In genomic region chr7:50711271-50712175, GRCh38 we compare ENCODE assay signal across 12 cellular contexts.
DNase-seq lines count a peak whose midpoint lies in the region; ATAC-seq and TF ChIP-seq lines count a peak whose summit lies in the region.
"Had no signal": no experiment of that assay in that cellular context is flagged by ENCODE, and none has a peak within 500 bp of the region (broad histone marks: within the 10 kb centered on the region; RNA-seq: fewer than 3 reads in every experiment).

No MANE protein-coding gene starts in this region.

- H3K27ac ChIP-seq in left ventricle myocardium inferior (replicated peaks) (no peak overlapping the region), dorsolateral prefrontal cortex (peak overlapping the region in 2 of 59 donors; percentile 10 to 31)
- H3K27ac ChIP-seq: Peyer's patch had no signal

- peak overlapping the region; percentile 38 for H3K4me3 Mint-ChIP-seq in central memory CD8-positive, alpha-beta T cell
- H3K4me3 Mint-ChIP-seq: activated naive CD4-positive, alpha-beta T cell treated with anti-CD3 and anti-CD28 coated beads, Interleukin-2, amount 50 U/mL, for 24 hours; T-helper 2 cell treated with Interferon-gamma antibody and Interleukin-4, amounts not matched to agents 5 μg/mL and 100 μg/mL, for 36 hours had no signal

- H3K36me3 ChIP-seq in left ventricle myocardium inferior (no peaks in the 10 kb centered on the region), skeletal muscle satellite cell (ENCODE audit: insufficient read depth, low read length) (no peaks in the 10 kb centered on the region)
- H3K36me3 ChIP-seq: Peyer's patch had no signal

- H3K9me3 Mint-ChIP-seq in central memory CD8-positive, alpha-beta T cell = no peaks in the 10 kb centered on the region
- H3K9me3 Mint-ChIP-seq: activated naive CD4-positive, alpha-beta T cell treated with anti-CD3 and anti-CD28 coated beads, Interleukin-2, amount 50 U/mL, for 24 hours; T-helper 2 cell treated with Interferon-gamma antibody and Interleukin-4, amounts not matched to agents 5 μg/mL and 100 μg/mL, for 36 hours had no signal

- DNase-seq in HUDEP-2 (lab: John Stamatoyannopoulos, UW; ENCODE audit: unreplicated experiment in 76 of 76) = peak in 39 of 76 experiments; percentile 5 to 43 (median 20)
- DNase-seq in central memory CD8-positive, alpha-beta T cell (ENCODE audit: low spot score in 2 of 2) = no peak
- DNase-seq in left ventricle myocardium inferior = peak; percentile 43
- no peak for DNase-seq in activated naive CD4-positive, alpha-beta T cell (lab: John Stamatoyannopoulos, UW)
- DNase-seq in dorsolateral prefrontal cortex = no peak
- DNase-seq in dedifferentiated amniotic fluid mesenchymal stem cell (ENCODE audit: extremely low spot score) = no peak
- DNase-seq: NCI-H1092, NCI-H446 treated with DMSO at 0.1 percent for 48 hours, Peyer's patch had no signal

- TF ChIP-seq CTCF in left ventricle myocardium inferior (IDR thresholded peaks at IDR 0.05; ENCODE audit: borderline replicate concordance) (no peak), dorsolateral prefrontal cortex (IDR thresholded peaks at IDR 0.05 in 54 of 56, conservative IDR thresholded peaks at IDR 0.05 in 2 of 56; ENCODE audit: low read depth in 1 of 56, partially characterized antibody in 56 of 56) (no peak)

- H3K4me1 Mint-ChIP-seq in central memory CD8-positive, alpha-beta T cell = peaks cover 31% of the 10 kb centered on the region
- H3K4me1 Mint-ChIP-seq: activated naive CD4-positive, alpha-beta T cell treated with anti-CD3 and anti-CD28 coated beads, Interleukin-2, amount 50 U/mL, for 24 hours had no signal

- H3K36me3 Mint-ChIP-seq in central memory CD8-positive, alpha-beta T cell (ENCODE audit: insufficient read depth) = peaks cover 2% of the 10 kb centered on the region

- H3K4me3 ChIP-seq in left ventricle myocardium inferior = no peak overlapping the region
- H3K4me3 ChIP-seq in skeletal muscle satellite cell (ENCODE audit: low read length) = no peak overlapping the region
- H3K4me3 ChIP-seq in dorsolateral prefrontal cortex = no peak overlapping the region
- H3K4me3 ChIP-seq: Peyer's patch had no signal

- intact Hi-C loops in left ventricle myocardium inferior (cut with micrococcal nuclease) (loop anchor here (10.0 kb wide), 1 partner anchor 73 kb away; the partner anchor contains the start of gene GRB10), dorsolateral prefrontal cortex (cut with DNase I) (no loop called here)

- H3K27ac Mint-ChIP-seq in central memory CD8-positive, alpha-beta T cell (ENCODE audit: low read depth) = no peak overlapping the region
- H3K27ac Mint-ChIP-seq: activated naive CD4-positive, alpha-beta T cell treated with anti-CD3 and anti-CD28 coated beads, Interleukin-2, amount 50 U/mL, for 24 hours; T-helper 2 cell treated with Interferon-gamma antibody and Interleukin-4, amounts not matched to agents 5 μg/mL and 100 μg/mL, for 36 hours had no signal

- ATAC-seq in central memory CD8-positive, alpha-beta T cell (replicated peaks; ENCODE audit: extremely low read depth, poor library complexity, severe bottlenecking) = peak; percentile 76

- no peaks in the 10 kb centered on the region for H3K27me3 ChIP-seq in left ventricle myocardium inferior (ENCODE audit: low read depth)
- H3K27me3 ChIP-seq in skeletal muscle satellite cell (ENCODE audit: control insufficient read depth, insufficient read depth, low read length) = no peaks in the 10 kb centered on the region
- no peaks in the 10 kb centered on the region for H3K27me3 ChIP-seq in dorsolateral prefrontal cortex
- H3K27me3 ChIP-seq: Peyer's patch had no signal

- H3K9me3 ChIP-seq in left ventricle myocardium inferior (replicated peaks) (no peaks in the 10 kb centered on the region), skeletal muscle satellite cell (replicated peaks; ENCODE audit: low read length) (no peaks in the 10 kb centered on the region)
- H3K9me3 ChIP-seq: Peyer's patch had no signal

- peaks cover 95% of the 10 kb centered on the region for H3K4me1 ChIP-seq in left ventricle myocardium inferior
- peaks cover 41% of the 10 kb centered on the region for H3K4me1 ChIP-seq in skeletal muscle satellite cell (ENCODE audit: control insufficient read depth, insufficient read depth, low read length)

- peaks cover 11% of the 10 kb centered on the region for H3K27me3 Mint-ChIP-seq in central memory CD8-positive, alpha-beta T cell
- H3K27me3 Mint-ChIP-seq: activated naive CD4-positive, alpha-beta T cell treated with anti-CD3 and anti-CD28 coated beads, Interleukin-2, amount 50 U/mL, for 24 hours had no signal

- H3K4me2 ChIP-seq in skeletal muscle satellite cell (ENCODE audit: low read length) = peak overlapping the region; percentile 3

- no peak overlapping the region for H3K9ac ChIP-seq in skeletal muscle satellite cell (ENCODE audit: low read depth, low read length)

Comparison
In these comparisons a context has a peak if more than half of its experiments do, and no peak if none do; other contexts are left out.
1. DNase-seq: peak in HUDEP-2 (39 of 76) and left ventricle myocardium inferior (single experiment); none in central memory CD8-positive, alpha-beta T cell (0 of 2), activated naive CD4-positive, alpha-beta T cell (0 of 4), dorsolateral prefrontal cortex (0 of 10) and dedifferentiated amniotic fluid mesenchymal stem cell (single experiment).